Comparison of ENCODE assay signal across 25 cellular contexts in genomic region chr5:43683884-43684471, GRCh38.
A peak's percentile ranks its signal among the peaks of the same experiment; 100 is the strongest.
DNase-seq lines count a peak whose midpoint lies in the region; ATAC-seq, FAIRE-seq and TF ChIP-seq lines count a peak whose summit lies in the region.
"Had no signal": no experiment of that assay in that cellular context is flagged by ENCODE, and none has a peak within 500 bp of the region (broad histone marks: within the 10 kb centered on the region; RNA-seq: fewer than 3 reads in every experiment).

No MANE protein-coding gene starts in this region.

- H3K9me3 ChIP-seq in adrenal gland (replicated peaks in 1 of 3) (no peaks in the 10 kb centered on the region), subcutaneous abdominal adipose tissue (ENCODE audit: control insufficient read depth in 5 of 5, low read length in 5 of 5) (no peaks in the 10 kb centered on the region), mammary epithelial cell (replicated peaks; ENCODE audit: insufficient read depth, low read length) (no peaks in the 10 kb centered on the region)
- H3K9me3 ChIP-seq: HAP-1, lower lobe of right lung had no signal

- H2AFZ ChIP-seq in mammary epithelial cell (ENCODE audit: low read depth, low read length) = no peak overlapping the region
- no peak overlapping the region for H2AFZ ChIP-seq in GM23338

- H3K4me1 ChIP-seq in adrenal gland (replicated peaks in 1 of 2) = peaks cover 12 to 30% of the 10 kb centered on the region in 2 donors
- peaks cover 0 to 7% (median 0%) of the 10 kb centered on the region in 5 donors for H3K4me1 ChIP-seq in subcutaneous abdominal adipose tissue (ENCODE audit: control insufficient read depth in 5 of 5, insufficient read depth in 5 of 5, low read length in 5 of 5)
- H3K4me1 ChIP-seq in mammary epithelial cell (ENCODE audit: insufficient read depth, low read length) = no peaks in the 10 kb centered on the region
- H3K4me1 ChIP-seq in GM23338 (ENCODE audit: insufficient read depth) = no peaks in the 10 kb centered on the region
- H3K4me1 ChIP-seq: lower lobe of right lung had no signal

- H3K27ac ChIP-seq in adrenal gland (peak overlapping the region in 4 of 5 donors; percentile 21 to 63 (median 38)), subcutaneous abdominal adipose tissue (ENCODE audit: low read depth, low read length) (peak overlapping the region; percentile 80), mammary epithelial cell (ENCODE audit: insufficient read depth, low read depth, low read length) (no peak overlapping the region), GM23338 (ENCODE audit: low read depth) (no peak overlapping the region)
- H3K27ac ChIP-seq: lower lobe of right lung, SK-N-MC had no signal

- H3F3A ChIP-seq in GM23338 (replicated peaks; ENCODE audit: low read depth) = no peaks in the 10 kb centered on the region

- CTCF ChIA-PET in mammary epithelial cell (lab: Charles Lee; ENCODE audit: low non-redundant PET) = no interaction called here

- no peaks in the 10 kb centered on the region for H3K9me3 Mint-ChIP-seq in GM23338
- H3K9me3 Mint-ChIP-seq: activated CD4-positive, alpha-beta T cell treated with anti-CD3 and anti-CD28 coated beads, Interleukin-2, amount 10 ng/mL, durations not matched to agents 7 days and 5 days had no signal

- H3K27me3 ChIP-seq in adrenal gland (no peaks in the 10 kb centered on the region), subcutaneous abdominal adipose tissue (ENCODE audit: control insufficient read depth in 5 of 5, insufficient read depth in 4 of 5, low read length in 5 of 5) (no peaks in the 10 kb centered on the region), mammary epithelial cell (ENCODE audit: insufficient read depth, low read length) (no peaks in the 10 kb centered on the region), GM23338 (ENCODE audit: insufficient read depth) (no peaks in the 10 kb centered on the region)
- H3K27me3 ChIP-seq: dorsolateral prefrontal cortex had no signal

- no peak overlapping the region for H3K4me3 Mint-ChIP-seq in GM23338
- H3K4me3 Mint-ChIP-seq: activated CD4-positive, alpha-beta T cell treated with anti-CD3 and anti-CD28 coated beads, Interleukin-2, amount 10 ng/mL, durations not matched to agents 7 days and 5 days; CD14-positive monocyte; T-helper 17 cell had no signal

- H3K79me2 ChIP-seq in mammary epithelial cell (ENCODE audit: insufficient read depth, low read length) (no peaks in the 10 kb centered on the region), GM23338 (replicated peaks; ENCODE audit: insufficient read depth) (no peaks in the 10 kb centered on the region)

- H3K9ac ChIP-seq in subcutaneous abdominal adipose tissue (ENCODE audit: low read length in 5 of 5) (no peak overlapping the region), mammary epithelial cell (ENCODE audit: insufficient read depth, low read length) (no peak overlapping the region)

- no peak overlapping the region for H3K4me2 ChIP-seq in mammary epithelial cell (ENCODE audit: insufficient read depth, low read depth, low read length)
- H3K4me2 ChIP-seq in GM23338 = no peak overlapping the region

- intact Hi-C loops in adrenal gland (cut with DNase I) (no loop called here), left ventricle myocardium superior (cut with micrococcal nuclease) (no loop called here), mammary epithelial cell (cut with micrococcal nuclease) (no loop called here)

- in situ Hi-C loops in mammary epithelial cell (cut with MboI; ENCODE audit: low sequenced_read_pairs in 2 of 2) = no loop called here

- no peak overlapping the region for H3K27ac Mint-ChIP-seq in GM23338
- H3K27ac Mint-ChIP-seq: activated CD4-positive, alpha-beta T cell treated with anti-CD3 and anti-CD28 coated beads, Interleukin-2, amount 10 ng/mL, durations not matched to agents 7 days and 5 days; CD14-positive monocyte; T-helper 17 cell had no signal

- no peaks in the 10 kb centered on the region for H4K20me1 ChIP-seq in mammary epithelial cell (ENCODE audit: insufficient read depth, low read length)
- no peaks in the 10 kb centered on the region for H4K20me1 ChIP-seq in GM23338 (replicated peaks; ENCODE audit: insufficient read depth)

- no peaks in the 10 kb centered on the region for H3K9me2 ChIP-seq in GM23338 (ENCODE audit: insufficient read depth)

- H3K36me3 ChIP-seq in adrenal gland (replicated peaks in 1 of 2) = no peaks in the 10 kb centered on the region
- peaks cover 0 to 16% (median 3%) of the 10 kb centered on the region in 5 donors for H3K36me3 ChIP-seq in subcutaneous abdominal adipose tissue (ENCODE audit: control insufficient read depth in 5 of 5, insufficient read depth in 5 of 5, low read length in 5 of 5)
- no peaks in the 10 kb centered on the region for H3K36me3 ChIP-seq in mammary epithelial cell (ENCODE audit: insufficient read depth, low read length)
- no peaks in the 10 kb centered on the region for H3K36me3 ChIP-seq in GM23338 (ENCODE audit: insufficient read depth)

- H3K4me1 Mint-ChIP-seq in GM23338 = no peaks in the 10 kb centered on the region
- H3K4me1 Mint-ChIP-seq: activated CD4-positive, alpha-beta T cell treated with anti-CD3 and anti-CD28 coated beads, Interleukin-2, amount 10 ng/mL, durations not matched to agents 7 days and 5 days; CD14-positive monocyte; T-helper 17 cell had no signal

- H3K27me3 Mint-ChIP-seq in GM23338 (ENCODE audit: insufficient read depth, low read depth, poor library complexity) = no peaks in the 10 kb centered on the region
- H3K27me3 Mint-ChIP-seq: activated CD4-positive, alpha-beta T cell treated with anti-CD3 and anti-CD28 coated beads, Interleukin-2, amount 10 ng/mL, durations not matched to agents 7 days and 5 days; T-helper 17 cell had no signal

- no peak overlapping the region for H3K4me3 ChIP-seq in adrenal gland
- H3K4me3 ChIP-seq in subcutaneous abdominal adipose tissue (ENCODE audit: low read depth in 1 of 5, low read length in 5 of 5) = no peak overlapping the region
- no peak overlapping the region for H3K4me3 ChIP-seq in mammary epithelial cell (replicated peaks in 1 of 3; ENCODE audit: insufficient read depth in 1 of 3, low read depth in 2 of 3, low read length in 3 of 3)
- H3K4me3 ChIP-seq in GM23338 = no peak overlapping the region
- H3K4me3 ChIP-seq: dorsolateral prefrontal cortex, HAP-1, K562, lower lobe of right lung, SK-N-MC had no signal

- WGBS in adrenal gland, 4 donors = 62 to 73% (median 63%) methylated on average over 4 of the region's 4 CpGs
- WGBS in mammary epithelial cell (ENCODE audit: low coverage, missing lambda C conversion rate) = 81% methylated on average over 4 of the region's 4 CpGs

- DNase-seq in H54 (ENCODE audit: insufficient read length, low spot score) (no peak), adrenal gland (peak in 1 of 7 donors; percentile 20), left ventricle myocardium superior (no peak), mammary epithelial cell (no peak), NCI-H69 (lab: John Stamatoyannopoulos, UW) (no peak), GM23338 (ENCODE audit: low spot score) (no peak)
- DNase-seq: activated CD4-positive, alpha-beta T cell treated with anti-CD3 and anti-CD28 coated beads, Interleukin-2, amount 10 ng/mL, durations not matched to agents 7 days and 5 days; activated CD8-positive, alpha-beta memory T cell treated with anti-CD3 and anti-CD28 coated beads, Interleukin-2, amount 50 U/mL, for 48 hours; activated effector memory CD4-positive, alpha-beta T cell treated with anti-CD3 and anti-CD28 coated beads, Interleukin-2, amount 50 U/mL, for 16 hours; dorsolateral prefrontal cortex; hippocampal formation; lower lobe of right lung; NCI-H1436 treated with DMSO at 0.1 percent for 48 hours; NCI-H524 treated with DMSO at 0.1 percent for 48 hours; stimulated activated CD4-positive, alpha-beta T cell treated with anti-CD3 and anti-CD28 coated beads, Interleukin-4, amount 100 ng/mL, for 4 hours; T-helper 17 cell had no signal

- ATAC-seq in left ventricle myocardium superior = peak; percentile 68
- no peak for ATAC-seq in HG03135 (IDR thresholded peaks at IDR 0.05; ENCODE audit: unreplicated experiment)
- no peak for ATAC-seq in GM23338
- ATAC-seq: K562, lower lobe of right lung, T-helper 17 cell had no signal

- peak; percentile 66 for FAIRE-seq in H54 (lab: Jason Lieb, UNC)
- FAIRE-seq: bronchial epithelial cell, G401.6, K562, keratinocyte had no signal

- TF ChIP-seq CTCF in adrenal gland (IDR thresholded peaks at IDR 0.05) = no peak
- no peak for TF ChIP-seq CTCF in mammary epithelial cell (conservative IDR thresholded peaks at IDR 0.05 in 1 of 2, IDR thresholded peaks at IDR 0.05 in 1 of 2; ENCODE audit: extremely low read depth in 1 of 2, insufficient read depth in 1 of 2, low read depth in 1 of 2, low read length in 2 of 2)
- TF ChIP-seq CTCF in GM23338 (conservative IDR thresholded peaks at IDR 0.05; ENCODE audit: low read depth in 2 of 2) = no peak

- dilution Hi-C loops in mammary epithelial cell (cut with HindIII; ENCODE audit: low sequenced_read_pairs) = no loop called here

- no peaks in the 10 kb centered on the region; the same call in 2 of the 3 replicates for H3K36me3 Mint-ChIP-seq in GM23338 (ENCODE audit: low read depth)

- TF ChIP-seq POLR2A in H54 (IDR thresholded peaks at IDR 0.05; ENCODE audit: low read depth, low read length) = no peak
- no peak for TF ChIP-seq POLR2A in adrenal gland (IDR thresholded peaks at IDR 0.05)

- no TSS peak for BruUV-seq in mammary epithelial cell (replicated peaks; lab: Mats Ljungman, UMichigan)

TF ChIP-seq in GM23338, 12 proteins besides CTCF, POLR2A, EP300 and RAD21:
- TF ChIP-seq ZNF114 (CRISPR knock-in tag; IDR thresholded peaks at IDR 0.05) (no peak), STAT1 (IDR thresholded peaks at IDR 0.05; ENCODE audit: unreplicated experiment) (no peak)

Comparison
In these comparisons a context has a peak if more than half of its experiments do, and no peak if none do; other contexts are left out.
1. H3K27ac ChIP-seq: peak in adrenal gland (4 of 5) and subcutaneous abdominal adipose tissue (single experiment); none in mammary epithelial cell (single experiment) and GM23338 (single experiment).